Comparison of ENCODE assay signal across 19 cellular contexts in genomic region chr19:4494691-4495064, GRCh38. TPM values are rescaled to one million over a fixed set of nuclear protein-coding genes. Genes with fewer than 3 reads are reported as not detected.
DNase-seq lines count a peak whose midpoint lies in the region; ATAC-seq, FAIRE-seq and TF ChIP-seq lines count a peak whose summit lies in the region.
"Had no signal": no experiment of that assay in that cellular context is flagged by ENCODE, and none has a peak within 500 bp of the region (broad histone marks: within the 10 kb centered on the region; RNA-seq: fewer than 3 reads in every experiment).

No MANE protein-coding gene starts in this region.

- H4K20me1 ChIP-seq in K562 (replicated peaks; ENCODE audit: control insufficient read depth, insufficient read depth, low read length) (no peaks in the 10 kb centered on the region), osteoblast (ENCODE audit: insufficient read depth, low read length) (peaks cover 4% of the 10 kb centered on the region)

- ATAC-seq in K562 = no peak
- ATAC-seq in stimulated activated effector memory CD8-positive, alpha-beta T cell treated with anti-CD3 and anti-CD28 coated beads, Interleukin-12 subunit alpha, Interleukin-12 subunit beta, amount 100 ng/mL, for 72 hours = no peak

- H3K27me3 Mint-ChIP-seq in T-helper 1 cell treated with Interleukin-12 subunit alpha and Interleukin-12 subunit beta and Interleukin-4 antibody, amounts not matched to agents 30 μg/mL and 1 μg/mL, for 36 hours (ENCODE audit: low read depth) = no peaks in the 10 kb centered on the region
- H3K27me3 Mint-ChIP-seq: CD4-positive, alpha-beta memory T cell had no signal

- no peak overlapping the region for H3K9ac ChIP-seq in K562 (ENCODE audit: insufficient read depth in 1 of 2, low read depth in 2 of 2, low read length in 2 of 2)
- H3K9ac ChIP-seq: BLaER1 had no signal

- peaks cover 34 to 86% of the 10 kb centered on the region in 2 experiments; a peak in 2 of 3 replicates for H3K36me3 ChIP-seq in HEK293 (ENCODE audit: control insufficient read depth in 2 of 2, insufficient read depth in 1 of 2, low read length in 2 of 2)
- H3K36me3 ChIP-seq in K562 (ENCODE audit: control insufficient read depth, insufficient read depth, low read length) = peaks cover 70% of the 10 kb centered on the region
- H3K36me3 ChIP-seq in osteoblast (ENCODE audit: insufficient read depth, low read length) = peaks cover 50% of the 10 kb centered on the region
- H3K36me3 ChIP-seq in A673 (ENCODE audit: insufficient read depth, low read length, poor library complexity, severe bottlenecking) = peaks cover 41% of the 10 kb centered on the region

- FAIRE-seq in K562 (lab: Jason Lieb, UNC) = no peak
- FAIRE-seq: A549, GM12892, GM18507 had no signal

- BruUV-seq in K562 (replicated peaks; lab: Mats Ljungman, UMichigan) (no TSS peak), A673 (replicated peaks; lab: Mats Ljungman, UMichigan) (no TSS peak)

- in situ Hi-C loops in K562 (cut with MboI) = no loop called here

- no peak for TF ChIP-seq EP300 in K562 (IDR thresholded peaks at IDR 0.05; ENCODE audit: low read length)

- no peaks in the 10 kb centered on the region for H3K4me1 Mint-ChIP-seq in T-helper 1 cell treated with Interleukin-12 subunit alpha and Interleukin-12 subunit beta and Interleukin-4 antibody, amounts not matched to agents 30 μg/mL and 1 μg/mL, for 36 hours (ENCODE audit: low read depth)
- no peaks in the 10 kb centered on the region for H3K4me1 Mint-ChIP-seq in stimulated activated effector memory CD8-positive, alpha-beta T cell treated with anti-CD3 and anti-CD28 coated beads, Interleukin-12 subunit alpha, Interleukin-12 subunit beta, amount 100 ng/mL, for 72 hours
- H3K4me1 Mint-ChIP-seq: CD14-positive monocyte; CD4-positive, alpha-beta memory T cell had no signal

- H3K4me1 ChIP-seq in HEK293 (ENCODE audit: control insufficient read depth, insufficient read depth, low read length) (no peaks in the 10 kb centered on the region), K562 (replicated peaks in 1 of 2; ENCODE audit: control insufficient read depth in 2 of 2, insufficient read depth in 2 of 2, low read length in 2 of 2) (peaks cover 0 to 9% of the 10 kb centered on the region in 2 experiments; a peak in 1 of 5 replicates), osteoblast (ENCODE audit: insufficient read depth, low read length) (no peaks in the 10 kb centered on the region), A673 (ENCODE audit: insufficient read depth, low read length, poor library complexity, severe bottlenecking) (no peaks in the 10 kb centered on the region)
- H3K4me1 ChIP-seq: A549, BLaER1 had no signal

- H3K4me3 Mint-ChIP-seq in T-helper 1 cell treated with Interleukin-12 subunit alpha and Interleukin-12 subunit beta and Interleukin-4 antibody, amounts not matched to agents 30 μg/mL and 1 μg/mL, for 36 hours = no peak overlapping the region
- H3K4me3 Mint-ChIP-seq in stimulated activated effector memory CD8-positive, alpha-beta T cell treated with anti-CD3 and anti-CD28 coated beads, Interleukin-12 subunit alpha, Interleukin-12 subunit beta, amount 100 ng/mL, for 72 hours = no peak overlapping the region
- H3K4me3 Mint-ChIP-seq: CD14-positive monocyte; CD4-positive, alpha-beta memory T cell had no signal

- H3K4me2 ChIP-seq in K562 (ENCODE audit: insufficient read depth, low read length) = no peak overlapping the region
- no peak overlapping the region for H3K4me2 ChIP-seq in osteoblast (ENCODE audit: insufficient read depth, low read length)
- H3K4me2 ChIP-seq: A549, BLaER1 had no signal

- CTCF ChIA-PET in HEK293 (lab: Yijun Ruan, JAX) = interaction anchor here (0.5 to 1.9 kb wide), 4 partner anchors 29 to 141 kb away, joined by 4 to 6 read pairs (median 4); no protein-coding TSS in a partner anchor
- CTCF ChIA-PET in K562 (lab: Yijun Ruan, JAX; ENCODE audit: low intra/inter-chr PET ratio) = no interaction called here
- CTCF ChIA-PET in A673 (lab: Charles Lee) = no interaction called here

- H3K27ac Mint-ChIP-seq in T-helper 1 cell treated with Interleukin-12 subunit alpha and Interleukin-12 subunit beta and Interleukin-4 antibody, amounts not matched to agents 30 μg/mL and 1 μg/mL, for 36 hours = peak overlapping the region; percentile 52
- H3K27ac Mint-ChIP-seq in stimulated activated effector memory CD8-positive, alpha-beta T cell treated with anti-CD3 and anti-CD28 coated beads, Interleukin-12 subunit alpha, Interleukin-12 subunit beta, amount 100 ng/mL, for 72 hours = no peak overlapping the region
- H3K27ac Mint-ChIP-seq: CD4-positive, alpha-beta memory T cell had no signal

- TF ChIP-seq POLR2A in K562 (conservative IDR thresholded peaks at IDR 0.05) = no peak

- intact Hi-C loops in K562 (cut with micrococcal nuclease) (no loop called here), A673 (cut with micrococcal nuclease; ENCODE audit: unreplicated experiment) (no loop called here)

- no peak overlapping the region for H3K4me3 ChIP-seq in HEK293 (ENCODE audit: low read depth, low read length)
- H3K4me3 ChIP-seq in K562 = no peak overlapping the region
- no peak overlapping the region for H3K4me3 ChIP-seq in osteoblast (ENCODE audit: insufficient read depth, low read length)
- H3K4me3 ChIP-seq in A673 (ENCODE audit: low read depth, low read length, poor library complexity, severe bottlenecking) = no peak overlapping the region
- H3K4me3 ChIP-seq: A549, BLaER1 had no signal

- no peak for DNase-seq in T-helper 1 cell
- no peak for DNase-seq in K562 (ENCODE audit: extremely low read depth in 1 of 4, low spot score in 3 of 4)
- peak; percentile 26 for DNase-seq in osteoblast (ENCODE audit: insufficient read length, low spot score, missing footprints)
- DNase-seq in A673 (ENCODE audit: low spot score) = no peak
- DNase-seq in stimulated activated effector memory CD8-positive, alpha-beta T cell treated with anti-CD3 and anti-CD28 coated beads, Interleukin-12 subunit alpha, Interleukin-12 subunit beta, amount 100 ng/mL, for 72 hours (ENCODE audit: low spot score in 2 of 2) = no peak
- DNase-seq: CD4-positive, alpha-beta memory T cell; DMS153; DMS79; GDM1; GOT3 had no signal

- H3K9me3 Mint-ChIP-seq in T-helper 1 cell treated with Interleukin-12 subunit alpha and Interleukin-12 subunit beta and Interleukin-4 antibody, amounts not matched to agents 30 μg/mL and 1 μg/mL, for 36 hours = no peaks in the 10 kb centered on the region
- no peaks in the 10 kb centered on the region for H3K9me3 Mint-ChIP-seq in stimulated activated effector memory CD8-positive, alpha-beta T cell treated with anti-CD3 and anti-CD28 coated beads, Interleukin-12 subunit alpha, Interleukin-12 subunit beta, amount 100 ng/mL, for 72 hours
- H3K9me3 Mint-ChIP-seq: CD4-positive, alpha-beta memory T cell had no signal

- no peak for TF ChIP-seq RAD21 in K562 (CRISPR knock-in tag; conservative IDR thresholded peaks at IDR 0.05 in 1 of 2, IDR thresholded peaks at IDR 0.05 in 1 of 2)

- H3K27ac ChIP-seq in HEK293 (ENCODE audit: extremely low read depth, low read depth, low read length) (no peak overlapping the region), K562 (ENCODE audit: extremely low read depth, low read depth, low read length) (no peak overlapping the region), osteoblast (ENCODE audit: low read depth, low read length) (no peak overlapping the region), A673 (ENCODE audit: low read depth, low read length, poor library complexity, severe bottlenecking) (no peak overlapping the region)
- H3K27ac ChIP-seq: 22Rv1, A549, BLaER1 had no signal

- H3K36me3 Mint-ChIP-seq in T-helper 1 cell treated with Interleukin-12 subunit alpha and Interleukin-12 subunit beta and Interleukin-4 antibody, amounts not matched to agents 30 μg/mL and 1 μg/mL, for 36 hours (ENCODE audit: low read depth) = peaks cover 9% of the 10 kb centered on the region
- H3K36me3 Mint-ChIP-seq in stimulated activated effector memory CD8-positive, alpha-beta T cell treated with anti-CD3 and anti-CD28 coated beads, Interleukin-12 subunit alpha, Interleukin-12 subunit beta, amount 100 ng/mL, for 72 hours = peaks cover 21% of the 10 kb centered on the region

- no peaks in the 10 kb centered on the region for H3K79me2 ChIP-seq in K562 (ENCODE audit: control insufficient read depth, insufficient read depth, low read length)
- H3K79me2 ChIP-seq in osteoblast (ENCODE audit: insufficient read depth, low read length) = no peaks in the 10 kb centered on the region

- 98% methylated on average over 8 of the region's 8 CpGs for whole genome bisulfite sequencing in K562 (ENCODE audit: insufficient coverage, low coverage, missing lambda C conversion rate)

- POLR2A ChIA-PET in HEK293 (lab: Yijun Ruan, JAX) = interaction anchor here (1.3 kb wide), 1 partner anchor 23 kb away, joined by 4 read pairs; the partner anchor contains the start of gene HDGFL2
- POLR2A ChIA-PET in K562 (lab: Yijun Ruan, JAX) = interaction anchor here (0.6 kb wide), 1 partner anchor 14 kb away, joined by 4 read pairs; no protein-coding TSS in a partner anchor
- POLR2A ChIA-PET in A673 (lab: Charles Lee; ENCODE audit: low non-redundant PET) = no interaction called here

- H2AFZ ChIP-seq in K562 (ENCODE audit: low read depth, low read length) (no peak overlapping the region), osteoblast (ENCODE audit: low read length) (no peak overlapping the region)

- H3K27me3 ChIP-seq in K562 (ENCODE audit: control insufficient read depth in 2 of 2, insufficient read depth in 2 of 2, low read length in 2 of 2) (no peaks in the 10 kb centered on the region), osteoblast (ENCODE audit: insufficient read depth, low read length) (no peaks in the 10 kb centered on the region), A673 (replicated peaks; ENCODE audit: insufficient read depth, low read depth, low read length, poor library complexity) (no peaks in the 10 kb centered on the region)
- H3K27me3 ChIP-seq: BLaER1 had no signal

- no peaks in the 10 kb centered on the region for H3K9me1 ChIP-seq in K562 (ENCODE audit: control insufficient read depth, insufficient read depth, low read length)

- TF ChIP-seq CTCF in HEK293 (tag by site-specific recombination; IDR thresholded peaks at IDR 0.05) = no peak
- TF ChIP-seq CTCF in K562 (IDR thresholded peaks at IDR 0.05 in 2 of 3, conservative IDR thresholded peaks at IDR 0.05 in 1 of 3; ENCODE audit: insufficient read depth in 2 of 3, low read depth in 1 of 3, low read length in 3 of 3) = no peak
- TF ChIP-seq CTCF in osteoblast (IDR thresholded peaks at IDR 0.05; ENCODE audit: extremely low read depth, low read depth, low read length) = no peak
- no peak for TF ChIP-seq CTCF in A673 (conservative IDR thresholded peaks at IDR 0.05; ENCODE audit: low read depth, low read length)

- H3K9me3 ChIP-seq in HEK293 (ENCODE audit: control insufficient read depth, insufficient read depth, low read depth, low read length) (no peaks in the 10 kb centered on the region), K562 (replicated peaks; ENCODE audit: control insufficient read depth, insufficient read depth, low read depth, low read length) (peaks cover 3% of the 10 kb centered on the region; the same call in 1 of the 2 replicates), osteoblast (ENCODE audit: low read depth, low read length) (no peaks in the 10 kb centered on the region), A673 (ENCODE audit: low read depth, low read length, poor library complexity, severe bottlenecking) (no peaks in the 10 kb centered on the region)
- H3K9me3 ChIP-seq: A549, BLaER1 had no signal

RNA-seq across cellular contexts. Expression of gene HDGFL2, which starts 22.6 kb away (rescaled TPM):
- total RNA-seq in K562 (2011; cell fraction: chromatin; rRNA removed; ENCODE audit: low replicate concordance) = 18.0 and 40.2 TPM in 2 replicates
- total RNA-seq in K562 (2011; cell fraction: nucleolus; rRNA removed) = 25.8 and 27.2 TPM in 2 replicates
- total RNA-seq in K562 (2011; cell fraction: nucleoplasm; rRNA removed) = 18.5 and 20.0 TPM in 2 replicates
- total RNA-seq in K562 (2014; rRNA removed) (48.7 and 61.7 TPM in 2 replicates), K562 (2014; rRNA removed; fragmentation: Illumina TruSeq; extraction: Trizol) (10.7 and 12.3 TPM in 2 replicates), K562 (2015; rRNA removed; fragmentation: Illumina TruSeq; extraction: Trizol) (27.9 and 29.4 TPM in 2 replicates), K562 (2021) (39.7 and 45.9 TPM in 2 replicates), osteoblast (44.2 and 48.5 TPM in 2 replicates), A673 (2021) (89.6 and 94.8 TPM in 2 replicates)
- polyA plus RNA-seq in K562 (2011; rRNA removed) (14.3 and 21.1 TPM in 2 replicates), K562 (2014; fragmentation: Illumina TruSeq; extraction: Trizol) (16.0 and 27.4 TPM in 2 replicates), K562 (2014; fragmentation: Nextera tagmentation; extraction: Ambion mirVana) (under 1 TPM; 0.13 to 0.21 TPM), K562 (2014; rRNA removed) (39.7 and 50.8 TPM in 2 replicates)
- polyA plus RNA-seq in K562 (2011; cell fraction: cytosol; rRNA removed) = 10.7 and 15.1 TPM in 2 replicates
- 32.8 and 44.3 TPM in 2 replicates for polyA plus RNA-seq in K562 (2011; cell fraction: nucleus; rRNA removed)
- polyA plus RNA-seq in K562 (2012) = 29.5 and 31.2 TPM in 2 replicates
- 9.0 and 10.3 TPM in 2 replicates for polyA minus RNA-seq in K562 (2011; rRNA and poly(A)+ RNA removed)
- 14.8 and 23.0 TPM in 2 replicates for polyA minus RNA-seq in K562 (2011; cell fraction: cytosol; rRNA and poly(A)+ RNA removed)
- 6.3 and 9.2 TPM in 2 replicates for polyA minus RNA-seq in K562 (2011; cell fraction: nucleus; rRNA and poly(A)+ RNA removed)

RNA-seq across cellular contexts. Expression of gene PLIN4, which starts 23.6 kb away (rescaled TPM):
- total RNA-seq in K562 (2011; cell fraction: chromatin; rRNA removed; ENCODE audit: low replicate concordance) = 1.0 and 3.0 TPM in 2 replicates
- 0.92 and 1.2 TPM in 2 replicates for total RNA-seq in K562 (2011; cell fraction: nucleolus; rRNA removed)
- 0.53 and 0.81 TPM in 2 replicates for total RNA-seq in K562 (2011; cell fraction: nucleoplasm; rRNA removed)
- total RNA-seq in K562 (2014; rRNA removed) (0.08 and 0.14 TPM in 2 replicates), K562 (2014; rRNA removed; fragmentation: Illumina TruSeq; extraction: Trizol) (0.04 TPM in 1 of 2 replicates, not detected in the other), K562 (2015; rRNA removed; fragmentation: Illumina TruSeq; extraction: Trizol) (0.04 TPM in 1 of 2 replicates, not detected in the other), K562 (2021) (0.09 TPM in 2 replicates), osteoblast (under 0.01 TPM in 2 replicates), A673 (2021) (1.0 and 1.3 TPM in 2 replicates)
- polyA plus RNA-seq in K562 (2011; rRNA removed) (0.06 and 0.12 TPM in 2 replicates), K562 (2014; fragmentation: Illumina TruSeq; extraction: Trizol) (0.04 and 0.08 TPM in 2 replicates), K562 (2014; fragmentation: Nextera tagmentation; extraction: Ambion mirVana) (not detected), K562 (2014; rRNA removed) (0.07 and 0.16 TPM in 2 replicates)
- 0.06 and 0.15 TPM in 2 replicates for polyA plus RNA-seq in K562 (2011; cell fraction: cytosol; rRNA removed)
- 0.41 and 0.92 TPM in 2 replicates for polyA plus RNA-seq in K562 (2011; cell fraction: nucleus; rRNA removed)
- 0.10 and 0.17 TPM in 2 replicates for polyA plus RNA-seq in K562 (2012)
- 0.07 TPM in 1 of 2 replicates, not detected in the other for polyA minus RNA-seq in K562 (2011; rRNA and poly(A)+ RNA removed)
- not detected in 2 replicates for polyA minus RNA-seq in K562 (2011; cell fraction: cytosol; rRNA and poly(A)+ RNA removed)
- polyA minus RNA-seq in K562 (2011; cell fraction: nucleus; rRNA and poly(A)+ RNA removed) = 0.11 and 0.13 TPM in 2 replicates

RNA-seq across cellular contexts. Expression of gene UBXN6, which starts 37.1 kb away (rescaled TPM):
- total RNA-seq in K562 (2011; cell fraction: chromatin; rRNA removed; ENCODE audit: low replicate concordance) = 23.2 and 58.0 TPM in 2 replicates
- total RNA-seq in K562 (2011; cell fraction: nucleolus; rRNA removed) = 57.5 and 64.5 TPM in 2 replicates
- total RNA-seq in K562 (2011; cell fraction: nucleoplasm; rRNA removed) = 32.2 and 37.0 TPM in 2 replicates
- total RNA-seq in K562 (2014; rRNA removed) = 49.7 and 63.6 TPM in 2 replicates
- 8.6 and 11.0 TPM in 2 replicates for total RNA-seq in K562 (2014; rRNA removed; fragmentation: Illumina TruSeq; extraction: Trizol)
- 29.5 and 33.1 TPM in 2 replicates for total RNA-seq in K562 (2015; rRNA removed; fragmentation: Illumina TruSeq; extraction: Trizol)
- total RNA-seq in K562 (2021) = 80.8 and 90.2 TPM in 2 replicates
- polyA plus RNA-seq in K562 (2011; rRNA removed) = 38.2 and 51.7 TPM in 2 replicates
- 58.6 and 121 TPM in 2 replicates for polyA plus RNA-seq in K562 (2011; cell fraction: cytosol; rRNA removed)
- polyA plus RNA-seq in K562 (2011; cell fraction: nucleus; rRNA removed) = 54.4 and 74.2 TPM in 2 replicates
- 56.8 and 86.6 TPM in 2 replicates for polyA plus RNA-seq in K562 (2012)
- 17.5 and 45.2 TPM in 2 replicates for polyA plus RNA-seq in K562 (2014; fragmentation: Illumina TruSeq; extraction: Trizol)
- polyA plus RNA-seq in K562 (2014; fragmentation: Nextera tagmentation; extraction: Ambion mirVana) = 1 to 10 TPM in 1 of 2 experiments, under 1 TPM in 1; 0.48 to 1.8 TPM
- polyA plus RNA-seq in K562 (2014; rRNA removed) = 59.4 and 59.7 TPM in 2 replicates
- polyA minus RNA-seq in K562 (2011; rRNA and poly(A)+ RNA removed) = 17.1 and 20.7 TPM in 2 replicates
- 32.3 and 41.4 TPM in 2 replicates for polyA minus RNA-seq in K562 (2011; cell fraction: cytosol; rRNA and poly(A)+ RNA removed)
- 14.9 and 15.9 TPM in 2 replicates for polyA minus RNA-seq in K562 (2011; cell fraction: nucleus; rRNA and poly(A)+ RNA removed)
- total RNA-seq in osteoblast = 120 and 136 TPM in 2 replicates
- 49.1 and 56.1 TPM in 2 replicates for total RNA-seq in A673 (2021)

RNA-seq across cellular contexts. Expression of gene PLIN5, which starts 40.3 kb away (rescaled TPM):
- total RNA-seq in K562 (2011; cell fraction: chromatin; rRNA removed; ENCODE audit: low replicate concordance) = 8.0 and 24.6 TPM in 2 replicates
- 11.3 and 12.8 TPM in 2 replicates for total RNA-seq in K562 (2011; cell fraction: nucleolus; rRNA removed)
- total RNA-seq in K562 (2011; cell fraction: nucleoplasm; rRNA removed) = 10.8 and 12.9 TPM in 2 replicates
- total RNA-seq in K562 (2014; rRNA removed) (0.50 and 0.86 TPM in 2 replicates), K562 (2014; rRNA removed; fragmentation: Illumina TruSeq; extraction: Trizol) (0.15 and 0.26 TPM in 2 replicates), K562 (2015; rRNA removed; fragmentation: Illumina TruSeq; extraction: Trizol) (0.07 TPM in 1 of 2 replicates, not detected in the other), K562 (2021) (1.3 TPM in 2 replicates), osteoblast (0.36 TPM in 1 of 2 replicates, not detected in the other), A673 (2021) (3.0 and 6.8 TPM in 2 replicates)
- polyA plus RNA-seq in K562 (2011; rRNA removed) (1.3 and 1.6 TPM in 2 replicates), K562 (2014; fragmentation: Illumina TruSeq; extraction: Trizol) (0.54 and 0.62 TPM in 2 replicates), K562 (2014; fragmentation: Nextera tagmentation; extraction: Ambion mirVana) (under 1 TPM; 0.04 TPM), K562 (2014; rRNA removed) (0.85 and 0.94 TPM in 2 replicates)
- 1.0 and 1.3 TPM in 2 replicates for polyA plus RNA-seq in K562 (2011; cell fraction: cytosol; rRNA removed)
- 3.6 and 9.2 TPM in 2 replicates for polyA plus RNA-seq in K562 (2011; cell fraction: nucleus; rRNA removed)
- polyA plus RNA-seq in K562 (2012) = 0.50 and 0.51 TPM in 2 replicates
- 0.81 and 1.5 TPM in 2 replicates for polyA minus RNA-seq in K562 (2011; rRNA and poly(A)+ RNA removed)
- 0.95 TPM in 1 of 2 replicates, not detected in the other for polyA minus RNA-seq in K562 (2011; cell fraction: cytosol; rRNA and poly(A)+ RNA removed)
- polyA minus RNA-seq in K562 (2011; cell fraction: nucleus; rRNA and poly(A)+ RNA removed) = 2.0 and 2.8 TPM in 2 replicates
- polyA plus RNA-seq: AG04450 had no signal

RNA-seq across cellular contexts. Expression of gene LRG1, which starts 45.2 kb away (rescaled TPM):
- 5.0 and 14.6 TPM in 2 replicates for total RNA-seq in K562 (2011; cell fraction: chromatin; rRNA removed; ENCODE audit: low replicate concordance)
- 18.2 and 23.3 TPM in 2 replicates for total RNA-seq in K562 (2011; cell fraction: nucleolus; rRNA removed)
- total RNA-seq in K562 (2011; cell fraction: nucleoplasm; rRNA removed) = 12.4 and 14.4 TPM in 2 replicates
- total RNA-seq in K562 (2014; rRNA removed) (8.4 and 10.6 TPM in 2 replicates), K562 (2014; rRNA removed; fragmentation: Illumina TruSeq; extraction: Trizol) (3.8 and 4.6 TPM in 2 replicates), K562 (2015; rRNA removed; fragmentation: Illumina TruSeq; extraction: Trizol) (9.4 and 9.5 TPM in 2 replicates), K562 (2021) (11.5 and 11.7 TPM in 2 replicates), osteoblast (not detected in 2 replicates), A673 (2021) (0.20 TPM in 1 of 2 replicates, not detected in the other)
- polyA plus RNA-seq in K562 (2011; rRNA removed) (10.9 and 11.9 TPM in 2 replicates), K562 (2014; fragmentation: Illumina TruSeq; extraction: Trizol) (8.7 and 12.6 TPM in 2 replicates), K562 (2014; fragmentation: Nextera tagmentation; extraction: Ambion mirVana) (1 to 10 TPM; 1.5 to 5.1 TPM), K562 (2014; rRNA removed) (11.9 and 12.3 TPM in 2 replicates)
- polyA plus RNA-seq in K562 (2011; cell fraction: cytosol; rRNA removed) = 15.4 and 23.9 TPM in 2 replicates
- polyA plus RNA-seq in K562 (2011; cell fraction: nucleus; rRNA removed) = 2.7 and 3.4 TPM in 2 replicates
- 9.0 and 20.7 TPM in 2 replicates for polyA plus RNA-seq in K562 (2012)
- 3.2 and 3.6 TPM in 2 replicates for polyA minus RNA-seq in K562 (2011; rRNA and poly(A)+ RNA removed)
- polyA minus RNA-seq in K562 (2011; cell fraction: cytosol; rRNA and poly(A)+ RNA removed) = 6.2 and 7.6 TPM in 2 replicates
- 1.2 and 2.6 TPM in 2 replicates for polyA minus RNA-seq in K562 (2011; cell fraction: nucleus; rRNA and poly(A)+ RNA removed)
- total RNA-seq: CD4-positive, alpha-beta memory T cell had no signal
